21 cellular contexts compared by ENCODE assay signal in the genomic region with DNA sequence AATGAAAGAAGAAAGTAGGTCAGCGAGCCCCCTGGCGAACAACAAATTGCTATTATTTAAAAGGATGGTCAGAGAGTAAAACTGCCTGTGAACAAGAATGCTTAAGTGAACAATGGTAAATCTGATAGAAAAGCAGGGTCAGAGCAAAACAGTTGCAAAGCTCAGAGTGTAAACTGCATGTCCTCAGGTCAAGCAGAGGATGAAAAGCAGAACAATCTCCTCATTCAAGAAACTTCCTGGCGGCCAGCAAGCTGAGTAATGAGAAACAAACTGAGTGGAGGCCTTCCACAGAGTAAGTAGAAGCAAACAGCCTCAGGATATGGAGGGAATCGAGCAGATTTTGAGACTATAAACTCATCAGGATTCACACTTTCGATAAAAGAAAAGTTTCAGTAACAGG.
DNase-seq lines count a peak whose midpoint lies in the region; ATAC-seq and TF ChIP-seq lines count a peak whose summit lies in the region.
"Had no signal": no experiment of that assay in that cellular context is flagged by ENCODE, and none has a peak within 500 bp of the region (broad histone marks: within the 10 kb centered on the region; RNA-seq: fewer than 3 reads in every experiment).

No MANE protein-coding gene starts in this region.

- no peak overlapping the region for H2BK15ac ChIP-seq in mesendoderm (replicated peaks; ENCODE audit: low read depth)

- intact Hi-C loops in mammary epithelial cell (cut with micrococcal nuclease): no loop called here
- intact Hi-C loops in MCF 10A (cut with micrococcal nuclease): no loop called here

- H3K9me3 Mint-ChIP-seq in MCF 10A (ENCODE audit: unreplicated experiment) (no peaks in the 10 kb centered on the region), endothelial cell (ENCODE audit: unreplicated experiment) (no peaks in the 10 kb centered on the region)
- H3K9me3 Mint-ChIP-seq: activated CD4-positive, alpha-beta T cell treated with anti-CD3 and anti-CD28 coated beads, Interleukin-2, amount 10 ng/mL, durations not matched to agents 24 days and 14 days; activated naive CD8-positive, alpha-beta T cell treated with anti-CD3 and anti-CD28 coated beads for 36 hours; T-helper 1 cell treated with Interleukin-12 subunit alpha and Interleukin-12 subunit beta and Interleukin-4 antibody, amounts not matched to agents 30 μg/mL and 1 μg/mL, for 36 hours had no signal

- H3K4me3 Mint-ChIP-seq in MCF 10A (ENCODE audit: unreplicated experiment) (no peak overlapping the region), endothelial cell (ENCODE audit: unreplicated experiment) (no peak overlapping the region)
- H3K4me3 Mint-ChIP-seq: activated CD4-positive, alpha-beta T cell treated with anti-CD3 and anti-CD28 coated beads, Interleukin-2, amount 10 ng/mL, durations not matched to agents 24 days and 14 days; activated naive CD8-positive, alpha-beta T cell treated with anti-CD3 and anti-CD28 coated beads for 36 hours; B cell; nephron; T-helper 1 cell treated with Interleukin-12 subunit alpha and Interleukin-12 subunit beta and Interleukin-4 antibody, amounts not matched to agents 30 μg/mL and 1 μg/mL, for 36 hours had no signal

- BruUV-seq in mammary epithelial cell (replicated peaks; lab: Mats Ljungman, UMichigan) (no TSS peak), MCF 10A (replicated peaks; lab: Mats Ljungman, UMichigan) (no TSS peak)

- peak overlapping the region; percentile 31 for H2AFZ ChIP-seq in mammary epithelial cell (ENCODE audit: low read depth, low read length)

- WGBS in mammary epithelial cell (ENCODE audit: low coverage, missing lambda C conversion rate): 40% methylated on average over 5 of the region's 5 CpGs
- no CpG with 5 or more reads among the region's 5 CpGs for WGBS in mesendoderm (ENCODE audit: extremely low coverage, insufficient coverage, low lambda C conversion rate)

- ATAC-seq in GM19455 (IDR thresholded peaks at IDR 0.05; ENCODE audit: unreplicated experiment) (no peak), GM19395 (IDR thresholded peaks at IDR 0.05; ENCODE audit: unreplicated experiment) (no peak)
- ATAC-seq: foreskin keratinocyte had no signal

- H2BK120ac ChIP-seq in mesendoderm (ENCODE audit: low read depth, low read length): no peak overlapping the region

- DNase-seq in mammary epithelial cell (peak; percentile 8), MCF 10A (ENCODE audit: unreplicated experiment) (no peak), endothelial cell (ENCODE audit: low spot score) (no peak), mesendoderm (peak; percentile 33), RKO (ENCODE audit: low spot score) (no peak), DMS 273 (lab: John Stamatoyannopoulos, UW; ENCODE audit: unreplicated experiment) (no peak)
- DNase-seq: 8988T; activated CD4-positive, alpha-beta T cell treated with anti-CD3 and anti-CD28 coated beads, Interleukin-2, amount 10 ng/mL, durations not matched to agents 24 days and 14 days; activated naive CD8-positive, alpha-beta T cell treated with anti-CD3 and anti-CD28 coated beads for 36 hours; COR-L47; DND-41; foreskin keratinocyte; NCI-H146; NCI-H2171 treated with DMSO at 0.1 percent for 48 hours; NCI-H774; spleen had no signal

- H3K27me3 Mint-ChIP-seq in MCF 10A (ENCODE audit: insufficient read depth, unreplicated experiment) (no peaks in the 10 kb centered on the region), endothelial cell (ENCODE audit: unreplicated experiment) (no peaks in the 10 kb centered on the region)
- H3K27me3 Mint-ChIP-seq: activated CD4-positive, alpha-beta T cell treated with anti-CD3 and anti-CD28 coated beads, Interleukin-2, amount 10 ng/mL, durations not matched to agents 24 days and 14 days; activated naive CD8-positive, alpha-beta T cell treated with anti-CD3 and anti-CD28 coated beads for 36 hours; B cell had no signal

- no peaks in the 10 kb centered on the region for H3K36me3 Mint-ChIP-seq in MCF 10A (ENCODE audit: insufficient read depth, unreplicated experiment)
- H3K36me3 Mint-ChIP-seq in endothelial cell (ENCODE audit: low read depth, unreplicated experiment): no peaks in the 10 kb centered on the region
- H3K36me3 Mint-ChIP-seq: activated naive CD8-positive, alpha-beta T cell treated with anti-CD3 and anti-CD28 coated beads for 36 hours had no signal

- H3K36me3 ChIP-seq in mammary epithelial cell (ENCODE audit: insufficient read depth, low read length): no peaks in the 10 kb centered on the region
- H3K36me3 ChIP-seq in mesendoderm (ENCODE audit: control insufficient read depth, insufficient read depth, low read length): no peaks in the 10 kb centered on the region
- H3K36me3 ChIP-seq: spleen had no signal

- no peak overlapping the region for H3K27ac Mint-ChIP-seq in MCF 10A (ENCODE audit: low read depth, unreplicated experiment)
- H3K27ac Mint-ChIP-seq in endothelial cell (ENCODE audit: unreplicated experiment): peak overlapping the region; percentile 19
- H3K27ac Mint-ChIP-seq: activated CD4-positive, alpha-beta T cell treated with anti-CD3 and anti-CD28 coated beads, Interleukin-2, amount 10 ng/mL, durations not matched to agents 24 days and 14 days; activated naive CD8-positive, alpha-beta T cell treated with anti-CD3 and anti-CD28 coated beads for 36 hours; B cell; nephron; T-helper 1 cell treated with Interleukin-12 subunit alpha and Interleukin-12 subunit beta and Interleukin-4 antibody, amounts not matched to agents 30 μg/mL and 1 μg/mL, for 36 hours had no signal

- no peak overlapping the region for H3K18ac ChIP-seq in mesendoderm (ENCODE audit: low read length)

- H3K27me3 ChIP-seq in mammary epithelial cell (ENCODE audit: insufficient read depth, low read length) (peaks cover 5% of the 10 kb centered on the region), mesendoderm (ENCODE audit: insufficient read depth, low read length, poor library complexity) (no peaks in the 10 kb centered on the region)
- H3K27me3 ChIP-seq: spleen had no signal

- no peak overlapping the region for H4K5ac ChIP-seq in mesendoderm (ENCODE audit: low read length)

- H3K9me3 ChIP-seq in mammary epithelial cell (replicated peaks; ENCODE audit: insufficient read depth, low read length): no peaks in the 10 kb centered on the region
- H3K9me3 ChIP-seq: spleen had no signal

- no peaks in the 10 kb centered on the region for H4K20me1 ChIP-seq in mammary epithelial cell (ENCODE audit: insufficient read depth, low read length)

- no peaks in the 10 kb centered on the region for H3K79me1 ChIP-seq in mesendoderm (ENCODE audit: low read length)

- POLR2A ChIA-PET in MCF 10A (lab: Yijun Ruan, JAX): interaction anchor here (0.7 kb wide), 1 partner anchor 26 kb away, joined by 3 read pairs; no protein-coding TSS in a partner anchor

- no peaks in the 10 kb centered on the region for H3K4me1 Mint-ChIP-seq in MCF 10A (ENCODE audit: insufficient read depth, unreplicated experiment)
- H3K4me1 Mint-ChIP-seq in endothelial cell (ENCODE audit: unreplicated experiment): peaks cover 6% of the 10 kb centered on the region
- H3K4me1 Mint-ChIP-seq: activated CD4-positive, alpha-beta T cell treated with anti-CD3 and anti-CD28 coated beads, Interleukin-2, amount 10 ng/mL, durations not matched to agents 24 days and 14 days; activated naive CD8-positive, alpha-beta T cell treated with anti-CD3 and anti-CD28 coated beads for 36 hours; B cell; nephron had no signal

- H3K4me1 ChIP-seq in mammary epithelial cell (ENCODE audit: insufficient read depth, low read length) (no peaks in the 10 kb centered on the region), mesendoderm (ENCODE audit: control insufficient read depth, low read depth, low read length) (no peaks in the 10 kb centered on the region)
- H3K4me1 ChIP-seq: foreskin keratinocyte, spleen had no signal

- H4K8ac ChIP-seq in mesendoderm (ENCODE audit: low read depth, low read length): no peak overlapping the region

- H3K27ac ChIP-seq in mammary epithelial cell (ENCODE audit: insufficient read depth, low read depth, low read length) (no peak overlapping the region), mesendoderm (ENCODE audit: low read depth, low read length) (no peak overlapping the region)
- H3K27ac ChIP-seq: foreskin keratinocyte, spleen had no signal

- no peak overlapping the region for H3K9ac ChIP-seq in mammary epithelial cell (ENCODE audit: insufficient read depth, low read length)
- no peak overlapping the region for H3K9ac ChIP-seq in mesendoderm (ENCODE audit: low read length)

- H3K79me2 ChIP-seq in mammary epithelial cell (ENCODE audit: insufficient read depth, low read length) (no peaks in the 10 kb centered on the region), mesendoderm (ENCODE audit: control insufficient read depth, insufficient read depth, low read length) (no peaks in the 10 kb centered on the region)

- H3K23ac ChIP-seq in mesendoderm (ENCODE audit: low read length): no peak overlapping the region

- H2BK5ac ChIP-seq in mesendoderm (ENCODE audit: low read length): no peak overlapping the region

- dilution Hi-C loops in mammary epithelial cell (cut with HindIII; ENCODE audit: low sequenced_read_pairs): no loop called here

- CTCF ChIA-PET in mammary epithelial cell (lab: Charles Lee; ENCODE audit: low non-redundant PET): no interaction called here
- CTCF ChIA-PET in MCF 10A (lab: Yijun Ruan, JAX): interaction anchor here (0.5 kb wide), 1 partner anchor 457 kb away, joined by 4 read pairs; no protein-coding TSS in a partner anchor

- TF ChIP-seq CTCF in mammary epithelial cell (conservative IDR thresholded peaks at IDR 0.05 in 1 of 2, IDR thresholded peaks at IDR 0.05 in 1 of 2; ENCODE audit: extremely low read depth in 1 of 2, insufficient read depth in 1 of 2, low read depth in 1 of 2, low read length in 2 of 2) (no peak), MCF 10A (IDR thresholded peaks at IDR 0.05; ENCODE audit: unreplicated experiment) (no peak), endothelial cell (IDR thresholded peaks at IDR 0.05; ENCODE audit: unreplicated experiment) (no peak)

- no peak overlapping the region for H2AK5ac ChIP-seq in mesendoderm (ENCODE audit: low read length)

- H3K4ac ChIP-seq in mesendoderm (ENCODE audit: low read depth, low read length): no peak overlapping the region

- H3K4me2 ChIP-seq in mammary epithelial cell (ENCODE audit: insufficient read depth, low read depth, low read length) (no peak overlapping the region), mesendoderm (ENCODE audit: low read length) (no peak overlapping the region)

- in situ Hi-C loops in mammary epithelial cell (cut with MboI; ENCODE audit: low sequenced_read_pairs in 2 of 2): no loop called here

- no peak overlapping the region for H3K56ac ChIP-seq in mesendoderm (ENCODE audit: low read length)

- H3K4me3 ChIP-seq in mammary epithelial cell (replicated peaks in 1 of 3; ENCODE audit: insufficient read depth in 1 of 3, low read depth in 2 of 3, low read length in 3 of 3): no peak overlapping the region
- H3K4me3 ChIP-seq in mesendoderm (ENCODE audit: low read length): no peak overlapping the region
- H3K4me3 ChIP-seq: spleen had no signal

Comparison
In these comparisons a context has a peak if more than half of its experiments do, and no peak if none do; other contexts are left out.
1. DNase-seq: peak in mammary epithelial cell (single experiment) and mesendoderm (single experiment); none in MCF 10A (single experiment), endothelial cell (single experiment), RKO (single experiment) and DMS 273 (single experiment).